In genomic region chr9:115590016-115590415, GRCh38 we compare ENCODE assay signal across 14 cellular contexts.
DNase-seq lines count a peak whose midpoint lies in the region; ATAC-seq and TF ChIP-seq lines count a peak whose summit lies in the region.
"Had no signal": no experiment of that assay in that cellular context is flagged by ENCODE, and none has a peak within 500 bp of the region (broad histone marks: within the 10 kb centered on the region; RNA-seq: fewer than 3 reads in every experiment).

No MANE protein-coding gene starts in this region.

- H3K27me3 ChIP-seq in ACC112 (ENCODE audit: insufficient read depth, low read length): no peaks in the 10 kb centered on the region
- H3K27me3 ChIP-seq in brain microvascular endothelial cell (replicated peaks): no peaks in the 10 kb centered on the region
- H3K27me3 ChIP-seq: neural progenitor cell, transverse colon had no signal

- ATAC-seq in GM18870 (IDR thresholded peaks at IDR 0.05; ENCODE audit: unreplicated experiment) (no peak), HG02981 (IDR thresholded peaks at IDR 0.05; ENCODE audit: unreplicated experiment) (no peak), GM21390 (IDR thresholded peaks at IDR 0.05; ENCODE audit: unreplicated experiment) (no peak)
- ATAC-seq: activated T-cell treated with anti-CD3 and anti-CD28 coated beads, Interleukin-2, amount 50 U/mL, for 4 hours had no signal

- TF ChIP-seq CTCF in brain microvascular endothelial cell (IDR thresholded peaks at IDR 0.05; ENCODE audit: low read depth, low read length, missing control alignments): no peak

- H3K4me3 ChIP-seq in ACC112 (ENCODE audit: low read depth, low read length): no peak overlapping the region; the same call in 1 of the 2 replicates
- no peak overlapping the region for H3K4me3 ChIP-seq in brain microvascular endothelial cell (ENCODE audit: low read depth, low read length)
- H3K4me3 ChIP-seq: neural progenitor cell, transverse colon had no signal

- no peaks in the 10 kb centered on the region for H3K79me2 ChIP-seq in ACC112 (ENCODE audit: control insufficient read depth, insufficient read depth, low read length, unreplicated experiment)

- no peaks in the 10 kb centered on the region for H3K36me3 ChIP-seq in ACC112 (ENCODE audit: insufficient read depth, low read length)
- no peaks in the 10 kb centered on the region for H3K36me3 ChIP-seq in brain microvascular endothelial cell (replicated peaks)
- H3K36me3 ChIP-seq: neural progenitor cell, transverse colon had no signal

- no peak overlapping the region for H2AFZ ChIP-seq in ACC112 (ENCODE audit: low read length, unreplicated experiment)
- H2AFZ ChIP-seq: neural progenitor cell had no signal

- in situ Hi-C loops in brain microvascular endothelial cell (cut with HindIII; ENCODE audit: low pct_ligation_motif_present, low sequenced_read_pairs): no loop called here

- H3K27ac ChIP-seq in ACC112 (ENCODE audit: low read depth, low read length) (peak overlapping the region; percentile 98), brain microvascular endothelial cell (peak overlapping the region; percentile 90)
- H3K27ac ChIP-seq: neural progenitor cell, transverse colon had no signal

- peak; percentile 76 for DNase-seq in HT1080 (ENCODE audit: low read depth)
- DNase-seq in brain microvascular endothelial cell: peak; percentile 96
- peak; percentile 88 for DNase-seq in kidney tubule cell (ENCODE audit: low spot score)
- no peak for DNase-seq in C1 segment of cervical spinal cord (lab: John Stamatoyannopoulos, UW)
- DNase-seq: activated T-cell treated with anti-CD3 and anti-CD28 coated beads, Interleukin-2, amount 50 U/mL, for 4 hours; CD8-positive, alpha-beta memory T cell; MM.1S; NCI-H82; transverse colon had no signal

- H3K4me1 ChIP-seq in ACC112 (ENCODE audit: control insufficient read depth, insufficient read depth, low read length, unreplicated experiment): peaks cover 53% of the 10 kb centered on the region

Comparison
In these comparisons a context has a peak if more than half of its experiments do, and no peak if none do; other contexts are left out.
1. DNase-seq: peak in HT1080 (single experiment), brain microvascular endothelial cell (single experiment) and kidney tubule cell (single experiment); none in C1 segment of cervical spinal cord (0 of 14).